Comparison of ENCODE assay signal across 8 cellular contexts in genomic region chr22:40177738-40178416, GRCh38. TPM values are rescaled to one million over a fixed set of nuclear protein-coding genes. Genes with fewer than 3 reads are reported as not detected.
A peak's percentile ranks its signal among the peaks of the same experiment; 100 is the strongest.
DNase-seq lines count a peak whose midpoint lies in the region; ATAC-seq and TF ChIP-seq lines count a peak whose summit lies in the region.

TNRC6B (plus strand) TSS chr22:40177925; CDS start chr22:40178136, 211 bp downstream.

- peak within 1 kb of the TSS; percentile 83 for H2BK5ac ChIP-seq in mesenchymal stem cell (ENCODE audit: low read depth, low read length, poor library complexity, severe bottlenecking)

- H4K91ac ChIP-seq in mesenchymal stem cell (ENCODE audit: low read length) = no peak within 1 kb of the TSS

- H3K9me3 ChIP-seq in endodermal cell (ENCODE audit: control insufficient read depth, low read length) (no peaks in the 10 kb centered on the region), mesenchymal stem cell (ENCODE audit: control insufficient read depth, low read length) (no peaks in the 10 kb centered on the region)

- peaks cover 48% of the 10 kb centered on the region for H3K4me1 Mint-ChIP-seq in activated CD8-positive, alpha-beta T cell treated with anti-CD3 and anti-CD28 coated beads, Interleukin-2, amount 10 ng/mL, durations not matched to agents 7 days and 5 days (ENCODE audit: low read depth)
- peaks cover 45% of the 10 kb centered on the region for H3K4me1 Mint-ChIP-seq in endodermal cell

- H2AK5ac ChIP-seq in mesenchymal stem cell (ENCODE audit: low read length, severe bottlenecking) = no peak within 1 kb of the TSS

- ATAC-seq in GM19467 (IDR thresholded peaks at IDR 0.05; ENCODE audit: unreplicated experiment) = peak; percentile 82
- ATAC-seq in activated CD8-positive, alpha-beta T cell treated with anti-CD3 and anti-CD28 coated beads, Interleukin-2, amount 10 ng/mL, durations not matched to agents 7 days and 5 days = peak; percentile 80

- peak within 1 kb of the TSS; percentile 94 for H3K4me3 Mint-ChIP-seq in activated CD8-positive, alpha-beta T cell treated with anti-CD3 and anti-CD28 coated beads, Interleukin-2, amount 10 ng/mL, durations not matched to agents 7 days and 5 days
- peak within 1 kb of the TSS; percentile 90 for H3K4me3 Mint-ChIP-seq in endodermal cell

- H3K36me3 Mint-ChIP-seq in activated CD8-positive, alpha-beta T cell treated with anti-CD3 and anti-CD28 coated beads, Interleukin-2, amount 10 ng/mL, durations not matched to agents 7 days and 5 days (ENCODE audit: low read depth) = peaks cover 25% of the 10 kb centered on the region
- H3K36me3 Mint-ChIP-seq in endodermal cell (ENCODE audit: low read depth) = no peaks in the 10 kb centered on the region

- H3K4ac ChIP-seq in mesenchymal stem cell (ENCODE audit: low read depth in 1 of 2, low read length in 2 of 2) = no peak within 1 kb of the TSS

- H2BK12ac ChIP-seq in mesenchymal stem cell (ENCODE audit: low read length in 2 of 2) = peak within 1 kb of the TSS in 1 of 2 experiments; percentile 3

- POLR2A ChIA-PET in activated CD8-positive, alpha-beta T cell treated with anti-CD3 and anti-CD28 coated beads, Interleukin-2, amount 10 ng/mL, durations not matched to agents 7 days and 5 days (lab: Charles Lee) = interaction anchor here (0.6 to 5.2 kb wide), 44 partner anchors 10 to 655 kb away, joined by 3 to 68 read pairs (median 4); partner anchors contain the start of gene ADSL

- H3K36me3 ChIP-seq in endodermal cell (ENCODE audit: control insufficient read depth, insufficient read depth, low read length) (no peaks in the 10 kb centered on the region), mesenchymal stem cell (ENCODE audit: control insufficient read depth in 1 of 2, insufficient read depth in 2 of 2, low read depth in 1 of 2, low read length in 2 of 2) (no peaks in the 10 kb centered on the region)

- TF ChIP-seq CTCF in endodermal cell (conservative IDR thresholded peaks at IDR 0.05) = no peak

- H3K4me3 ChIP-seq in endodermal cell (ENCODE audit: low read length) (peak within 1 kb of the TSS; percentile 100), mesenchymal stem cell (ENCODE audit: insufficient read depth in 1 of 2, low read depth in 1 of 2, low read length in 2 of 2) (peak within 1 kb of the TSS; percentile 53 to 94)

- peak; percentile 88 for DNase-seq in CMK (ENCODE audit: low read depth)
- DNase-seq in HS-27A (ENCODE audit: low read depth) = peak; percentile 77
- DNase-seq in NK-92 (lab: John Stamatoyannopoulos, UW; ENCODE audit: unreplicated experiment) = peak; percentile 47
- DNase-seq in activated CD8-positive, alpha-beta T cell treated with anti-CD3 and anti-CD28 coated beads, Interleukin-2, amount 10 ng/mL, durations not matched to agents 7 days and 5 days = peak; percentile 91
- DNase-seq in endodermal cell = peak; percentile 90
- DNase-seq in mesenchymal stem cell = peak; percentile 99
- peak; percentile 32 to 75 for DNase-seq in stimulated activated CD8-positive, alpha-beta memory T cell treated with anti-CD3 and anti-CD28 coated beads, Interleukin-15, amount 100 ng/mL, for 4 hours (ENCODE audit: low read depth in 2 of 2)

- H4K8ac ChIP-seq in mesenchymal stem cell (ENCODE audit: low read length) = peak within 1 kb of the TSS; percentile 30

- H3K79me1 ChIP-seq in mesenchymal stem cell (replicated peaks; ENCODE audit: low read length, poor library complexity, severe bottlenecking) = no peaks in the 10 kb centered on the region

- H3K4me2 ChIP-seq in mesenchymal stem cell (ENCODE audit: low read length, poor library complexity, severe bottlenecking) = peak within 1 kb of the TSS; percentile 72

- H3K27ac ChIP-seq in endodermal cell (ENCODE audit: low read depth, low read length) (peak within 1 kb of the TSS; percentile 95), mesenchymal stem cell (ENCODE audit: low read length, poor library complexity, severe bottlenecking) (peak within 1 kb of the TSS; percentile 80)

- peak within 1 kb of the TSS; percentile 29 for H2AFZ ChIP-seq in mesenchymal stem cell (ENCODE audit: low read depth, low read length)

- H3K27me3 Mint-ChIP-seq in activated CD8-positive, alpha-beta T cell treated with anti-CD3 and anti-CD28 coated beads, Interleukin-2, amount 10 ng/mL, durations not matched to agents 7 days and 5 days (ENCODE audit: low read depth) = no peaks in the 10 kb centered on the region
- H3K27me3 Mint-ChIP-seq in endodermal cell (ENCODE audit: insufficient read depth) = no peaks in the 10 kb centered on the region

- peak within 1 kb of the TSS; percentile 37 to 69 for H3K18ac ChIP-seq in mesenchymal stem cell (ENCODE audit: low read depth in 1 of 2, low read length in 2 of 2)

- CTCF ChIA-PET in activated CD8-positive, alpha-beta T cell treated with anti-CD3 and anti-CD28 coated beads, Interleukin-2, amount 10 ng/mL, durations not matched to agents 7 days and 5 days (lab: Charles Lee) = interaction anchor here (0.9 to 4.4 kb wide), 13 partner anchors 16 to 225 kb away, joined by 3 to 35 read pairs (median 6); no protein-coding TSS in a partner anchor

- no peak within 1 kb of the TSS for H3K14ac ChIP-seq in mesenchymal stem cell (ENCODE audit: low read length in 2 of 2)

- 0% methylated on average over 1 to 10 of the region's 10 CpGs for WGBS in endodermal cell (ENCODE audit: insufficient coverage in 1 of 2, insufficient read length in 1 of 2), 2 experiments
- WGBS in mesenchymal stem cell = 0% methylated on average over 5 of the region's 10 CpGs

- peak within 1 kb of the TSS; percentile 74 for H2BK120ac ChIP-seq in mesenchymal stem cell (ENCODE audit: low read depth, low read length)

- H3K4me1 ChIP-seq in endodermal cell (ENCODE audit: control insufficient read depth, insufficient read depth, low read length) = peaks cover 11% of the 10 kb centered on the region
- H3K4me1 ChIP-seq in mesenchymal stem cell (ENCODE audit: control insufficient read depth, insufficient read depth, low read depth, low read length) = peaks cover 10% of the 10 kb centered on the region

- no peak within 1 kb of the TSS for H2BK15ac ChIP-seq in mesenchymal stem cell (ENCODE audit: low read depth, poor library complexity, severe bottlenecking)

- no peaks in the 10 kb centered on the region for H3K9me3 Mint-ChIP-seq in activated CD8-positive, alpha-beta T cell treated with anti-CD3 and anti-CD28 coated beads, Interleukin-2, amount 10 ng/mL, durations not matched to agents 7 days and 5 days (ENCODE audit: insufficient read depth)
- H3K9me3 Mint-ChIP-seq in endodermal cell = no peaks in the 10 kb centered on the region

- H3K9ac ChIP-seq in endodermal cell (ENCODE audit: extremely low read depth, low read length, poor library complexity, severe bottlenecking) = peak within 1 kb of the TSS; percentile 100
- H3K9ac ChIP-seq in mesenchymal stem cell (ENCODE audit: low read length) = peak within 1 kb of the TSS; percentile 99

- H3K27ac Mint-ChIP-seq in activated CD8-positive, alpha-beta T cell treated with anti-CD3 and anti-CD28 coated beads, Interleukin-2, amount 10 ng/mL, durations not matched to agents 7 days and 5 days = peak within 1 kb of the TSS; percentile 91
- H3K27ac Mint-ChIP-seq in endodermal cell = peak within 1 kb of the TSS; percentile 99

- H3K27me3 ChIP-seq in endodermal cell (ENCODE audit: control insufficient read depth, insufficient read depth, low read length, poor library complexity, severe bottlenecking) (no peaks in the 10 kb centered on the region), mesenchymal stem cell (ENCODE audit: control insufficient read depth in 1 of 2, insufficient read depth in 1 of 2, low read length in 2 of 2) (no peaks in the 10 kb centered on the region)

- no peak within 1 kb of the TSS for H3K23ac ChIP-seq in mesenchymal stem cell (ENCODE audit: low read length in 2 of 2)

RNA-seq across cellular contexts. Expression of gene TNRC6B, which starts in this region (rescaled TPM):
- 10 to 100 TPM; 62.9 to 63.3 TPM for total RNA-seq in activated CD8-positive, alpha-beta T cell treated with anti-CD3 and anti-CD28 coated beads, Interleukin-2, amount 10 ng/mL, durations not matched to agents 7 days and 5 days
- 10 to 100 TPM; 57.5 to 62.5 TPM for total RNA-seq in endodermal cell
- 13.7 TPM for polyA plus RNA-seq in endodermal cell (2013, experiment 1 of 2)
- polyA plus RNA-seq in endodermal cell (2013, experiment 2 of 2) = 14.7 TPM
- 5.6 TPM for polyA plus RNA-seq in mesenchymal stem cell (2013, experiment 1 of 2)
- 4.9 TPM for polyA plus RNA-seq in mesenchymal stem cell (2013, experiment 2 of 2)

Comparison
In these comparisons a context has a peak if more than half of its experiments do, and no peak if none do; other contexts are left out.
1. Peak in every context shown above with its lines: DNase-seq, ATAC-seq, H3K4me3 ChIP-seq and H3K27ac ChIP-seq.
2. DNase-seq: peak in every context shown above with its lines; median percentile 99 in mesenchymal stem cell; 91 in activated CD8-positive, alpha-beta T cell treated with anti-CD3 and anti-CD28 coated beads, Interleukin-2, amount 10 ng/mL, durations not matched to agents 7 days and 5 days; 90 in endodermal cell; 88 in CMK; 77 in HS-27A; 54 in stimulated activated CD8-positive, alpha-beta memory T cell treated with anti-CD3 and anti-CD28 coated beads, Interleukin-15, amount 100 ng/mL, for 4 hours; 47 in NK-92.